ENCODE assay signal across 10 cellular contexts in genomic region chr1:185281245-185281644, GRCh38. TPM values are rescaled to one million over a fixed set of nuclear protein-coding genes. Genes with fewer than 3 reads are reported as not detected.
DNase-seq lines count a peak whose midpoint lies in the region; ATAC-seq and TF ChIP-seq lines count a peak whose summit lies in the region.
"Had no signal": no experiment of that assay in that cellular context is flagged by ENCODE, and none has a peak within 500 bp of the region (broad histone marks: within the 10 kb centered on the region; RNA-seq: fewer than 3 reads in every experiment).

No MANE protein-coding gene starts in this region.

- H2AFZ ChIP-seq in Loucy (ENCODE audit: low read length) = 0 out of 2 replicates have a peak overlapping the region, but pooled peaks have one; percentile 29

- intact Hi-C loops in mucosa of descending colon (cut with DNase I, micrococcal nuclease) = no loop called here
- intact Hi-C loops in left ventricle myocardium inferior (cut with micrococcal nuclease) = no loop called here

- H3K4me3 ChIP-seq in Loucy (ENCODE audit: low read length, poor library complexity, severe bottlenecking) = peak overlapping the region; percentile 14
- H3K4me3 ChIP-seq in mucosa of descending colon = no peak overlapping the region
- H3K4me3 ChIP-seq in left ventricle myocardium inferior = no peak overlapping the region
- H3K4me3 ChIP-seq: colonic mucosa had no signal

- H3K4me2 ChIP-seq in Loucy (ENCODE audit: low read depth, low read length, poor library complexity, severe bottlenecking) = peak overlapping the region; percentile 51

- H3K79me2 ChIP-seq in Loucy (ENCODE audit: insufficient read depth, low read length) = no peaks in the 10 kb centered on the region

- no peaks in the 10 kb centered on the region for H3K9me3 ChIP-seq in Loucy (ENCODE audit: insufficient read depth, low read depth, low read length)
- H3K9me3 ChIP-seq in mucosa of descending colon = no peaks in the 10 kb centered on the region
- H3K9me3 ChIP-seq in left ventricle myocardium inferior (replicated peaks) = no peaks in the 10 kb centered on the region
- H3K9me3 ChIP-seq: colonic mucosa had no signal

- 0 out of 2 replicates have a peak, but pooled peaks cover 2% of the 10 kb centered on the region for H3F3A ChIP-seq in Loucy (ENCODE audit: low read depth)

- in situ Hi-C loops in GM13976 (cut with MboI; ENCODE audit: low sequenced_read_pairs, unreplicated experiment) = no loop called here

- no peak overlapping the region for H3K27ac ChIP-seq in left ventricle myocardium inferior (replicated peaks)
- H3K27ac ChIP-seq: colonic mucosa had no signal

- H3K9ac ChIP-seq in Loucy (ENCODE audit: low read depth, low read length, poor library complexity, severe bottlenecking) = no peak overlapping the region

- H3K4me1 ChIP-seq in Loucy (ENCODE audit: insufficient read depth, low read length, poor library complexity, severe bottlenecking) (peaks cover 32% of the 10 kb centered on the region), mucosa of descending colon (ENCODE audit: low read depth) (no peaks in the 10 kb centered on the region), left ventricle myocardium inferior (peaks cover 10% of the 10 kb centered on the region)
- H3K4me1 ChIP-seq: colonic mucosa had no signal

- DNase-seq in mucosa of descending colon = no peak
- DNase-seq in left ventricle myocardium inferior = no peak
- no peak for DNase-seq in medulla oblongata (ENCODE audit: extremely low spot score)
- no peak for DNase-seq in GM13976 (ENCODE audit: low spot score)
- DNase-seq: colonic mucosa; NCI-H1417; stimulated activated CD4-positive, alpha-beta T cell treated with anti-CD3 and anti-CD28 coated beads, Interleukin-15, amount 100 ng/mL, for 24 hours had no signal

- peak; percentile 99 for ATAC-seq in GM19043 (IDR thresholded peaks at IDR 0.05; ENCODE audit: low read depth, unreplicated experiment)
- ATAC-seq in HG02610 (IDR thresholded peaks at IDR 0.05; ENCODE audit: unreplicated experiment) = peak; percentile 72
- peak; percentile 75 for ATAC-seq in mucosa of descending colon

- H3K36me3 ChIP-seq in Loucy (ENCODE audit: insufficient read depth, low read length) (no peaks in the 10 kb centered on the region), mucosa of descending colon (ENCODE audit: low read depth) (no peaks in the 10 kb centered on the region), left ventricle myocardium inferior (peaks cover 13% of the 10 kb centered on the region)
- H3K36me3 ChIP-seq: colonic mucosa had no signal

- TF ChIP-seq CTCF in Loucy (conservative IDR thresholded peaks at IDR 0.05; ENCODE audit: low read length) (no peak), mucosa of descending colon (IDR thresholded peaks at IDR 0.05) (no peak), left ventricle myocardium inferior (IDR thresholded peaks at IDR 0.05; ENCODE audit: borderline replicate concordance) (no peak), GM13976 (IDR thresholded peaks at IDR 0.05; ENCODE audit: borderline replicate concordance, control extremely low read depth, extremely low read depth, insufficient read depth, missing control alignments) (no peak)

- no peaks in the 10 kb centered on the region for H3K27me3 ChIP-seq in Loucy (ENCODE audit: insufficient read depth, low read length, poor library complexity, severe bottlenecking)
- H3K27me3 ChIP-seq in left ventricle myocardium inferior (ENCODE audit: low read depth) = no peaks in the 10 kb centered on the region
- H3K27me3 ChIP-seq: colonic mucosa had no signal

- H3K9me2 ChIP-seq in Loucy (replicated peaks; ENCODE audit: low read depth, low read length) = no peaks in the 10 kb centered on the region

- H4K20me1 ChIP-seq in Loucy (ENCODE audit: insufficient read depth, low read length, poor library complexity, severe bottlenecking) = no peaks in the 10 kb centered on the region

RNA-seq across cellular contexts. Expression of gene IVNS1ABP, which starts 35.8 kb away (rescaled TPM):
- 100 to 1,000 TPM; 111 to 213 (median 138) TPM for total RNA-seq in mucosa of descending colon
- 70.3 TPM for total RNA-seq in left ventricle myocardium inferior
